ENCODE assay signal across 1 cellular context in the genomic region with DNA sequence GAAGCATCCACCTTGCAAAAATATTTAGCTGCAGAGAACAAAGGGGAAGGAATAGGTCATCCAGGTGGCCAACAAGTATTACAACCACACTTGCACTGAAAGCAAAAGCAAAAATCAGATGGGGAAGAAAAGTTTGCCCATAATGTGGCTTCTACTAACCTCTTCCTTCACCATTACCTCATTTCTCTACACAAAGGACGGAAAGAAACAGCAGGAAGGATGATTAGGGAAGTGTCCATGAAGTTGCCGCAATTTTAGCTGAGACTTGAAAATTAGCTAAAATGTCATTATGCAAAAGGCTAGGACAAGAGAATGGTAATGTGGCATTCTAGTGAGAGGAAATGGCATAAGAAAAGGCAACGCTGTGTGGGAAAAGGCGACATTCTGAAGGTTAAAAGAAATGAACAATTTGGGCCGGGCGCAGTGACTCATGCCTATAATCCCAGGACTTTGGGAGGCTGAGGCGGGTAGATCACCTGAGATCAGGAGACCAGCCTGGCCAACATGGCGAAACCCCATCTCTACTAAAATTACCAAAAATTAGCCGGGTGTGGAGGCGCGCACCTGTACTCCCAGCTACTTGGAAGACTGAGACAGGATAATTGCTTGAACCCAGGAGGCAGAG.
TF ChIP-seq lines count a peak whose summit lies in the region.

No MANE protein-coding gene starts in this region.

TF ChIP-seq in GM12878, 131 proteins besides CTCF, POLR2A, EP300 and RAD21 (continued from another document):
- TF ChIP-seq ETV6 (conservative IDR thresholded peaks at IDR 0.05 in 1 of 2, IDR thresholded peaks at IDR 0.05 in 1 of 2; ENCODE audit: borderline replicate concordance in 1 of 2, low read depth in 1 of 2) (peak in 1 of 2 experiments; percentile 88; a peak in 1 of 4 replicates), SUZ12 (IDR thresholded peaks at IDR 0.05; ENCODE audit: unreplicated experiment) (no peak), FOXM1 (IDR thresholded peaks at IDR 0.05; ENCODE audit: low read depth, low read length) (peak; percentile 35; the same call in 1 of the 2 replicates), MXI1 (IDR thresholded peaks at IDR 0.05; ENCODE audit: low read depth, low read length) (peak; percentile 53; the same call in 1 of the 2 replicates), NFIC (IDR thresholded peaks at IDR 0.05; ENCODE audit: low read depth, low read length) (peak; percentile 83), HDGF (IDR thresholded peaks at IDR 0.05) (peak; percentile 39; the same call in 1 of the 2 replicates), TCF12 (IDR thresholded peaks at IDR 0.05; ENCODE audit: low read depth, low read length) (0 out of 2 replicates have a peak, but pooled peaks have one; percentile 21), TCF3 (IDR thresholded peaks at IDR 0.05; ENCODE audit: borderline replicate concordance, insufficient read depth, low read depth, low read length) (0 out of 2 replicates have a peak, but pooled peaks have one; percentile 53), RCOR1 (conservative IDR thresholded peaks at IDR 0.05; ENCODE audit: low read depth, low read length) (0 out of 2 replicates have a peak, but pooled peaks have one; percentile 60), EED (IDR thresholded peaks at IDR 0.05; ENCODE audit: low read depth) (peak; percentile 97), CREB1 (IDR thresholded peaks at IDR 0.05; ENCODE audit: low read depth) (peak; percentile 59), RUNX3 (IDR thresholded peaks at IDR 0.05; ENCODE audit: low read length) (peak; percentile 94), NRF1 (conservative IDR thresholded peaks at IDR 0.05; ENCODE audit: low read depth, low read length) (no peak), RAD51 (IDR thresholded peaks at IDR 0.05) (no peak; the same call in 1 of the 2 replicates), SPI1 (IDR thresholded peaks at IDR 0.05; ENCODE audit: borderline replicate concordance, insufficient read depth, low read depth, low read length) (peak; percentile 75), ASH2L (IDR thresholded peaks at IDR 0.05; ENCODE audit: borderline replicate concordance, low read depth) (0 out of 2 replicates have a peak, but pooled peaks have one; percentile 71), GATAD2B (conservative IDR thresholded peaks at IDR 0.05; ENCODE audit: low read depth) (0 out of 2 replicates have a peak, but pooled peaks have one; percentile 39), ZBED1 (IDR thresholded peaks at IDR 0.05; ENCODE audit: borderline replicate concordance) (0 out of 2 replicates have a peak, but pooled peaks have one; percentile 66), IKZF1 (conservative IDR thresholded peaks at IDR 0.05) (peak; percentile 88), CBFB (IDR thresholded peaks at IDR 0.05; ENCODE audit: low read depth) (peak; percentile 60), NR2F1 (conservative IDR thresholded peaks at IDR 0.05) (peak; percentile 36; the same call in 1 of the 2 replicates), ATF7 (IDR thresholded peaks at IDR 0.05; ENCODE audit: low read depth) (peak; percentile 96)
- TF ChIP-seq, protein P1, sequence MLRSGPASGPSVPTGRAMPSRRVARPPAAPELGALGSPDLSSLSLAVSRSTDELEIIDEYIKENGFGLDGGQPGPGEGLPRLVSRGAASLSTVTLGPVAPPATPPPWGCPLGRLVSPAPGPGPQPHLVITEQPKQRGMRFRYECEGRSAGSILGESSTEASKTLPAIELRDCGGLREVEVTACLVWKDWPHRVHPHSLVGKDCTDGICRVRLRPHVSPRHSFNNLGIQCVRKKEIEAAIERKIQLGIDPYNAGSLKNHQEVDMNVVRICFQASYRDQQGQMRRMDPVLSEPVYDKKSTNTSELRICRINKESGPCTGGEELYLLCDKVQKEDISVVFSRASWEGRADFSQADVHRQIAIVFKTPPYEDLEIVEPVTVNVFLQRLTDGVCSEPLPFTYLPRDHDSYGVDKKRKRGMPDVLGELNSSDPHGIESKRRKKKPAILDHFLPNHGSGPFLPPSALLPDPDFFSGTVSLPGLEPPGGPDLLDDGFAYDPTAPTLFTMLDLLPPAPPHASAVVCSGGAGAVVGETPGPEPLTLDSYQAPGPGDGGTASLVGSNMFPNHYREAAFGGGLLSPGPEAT (IDR thresholded peaks at IDR 0.05; ENCODE audit: low read depth) = peak; percentile 58; the same call in 1 of the 2 replicates
- TF ChIP-seq, protein P2, sequence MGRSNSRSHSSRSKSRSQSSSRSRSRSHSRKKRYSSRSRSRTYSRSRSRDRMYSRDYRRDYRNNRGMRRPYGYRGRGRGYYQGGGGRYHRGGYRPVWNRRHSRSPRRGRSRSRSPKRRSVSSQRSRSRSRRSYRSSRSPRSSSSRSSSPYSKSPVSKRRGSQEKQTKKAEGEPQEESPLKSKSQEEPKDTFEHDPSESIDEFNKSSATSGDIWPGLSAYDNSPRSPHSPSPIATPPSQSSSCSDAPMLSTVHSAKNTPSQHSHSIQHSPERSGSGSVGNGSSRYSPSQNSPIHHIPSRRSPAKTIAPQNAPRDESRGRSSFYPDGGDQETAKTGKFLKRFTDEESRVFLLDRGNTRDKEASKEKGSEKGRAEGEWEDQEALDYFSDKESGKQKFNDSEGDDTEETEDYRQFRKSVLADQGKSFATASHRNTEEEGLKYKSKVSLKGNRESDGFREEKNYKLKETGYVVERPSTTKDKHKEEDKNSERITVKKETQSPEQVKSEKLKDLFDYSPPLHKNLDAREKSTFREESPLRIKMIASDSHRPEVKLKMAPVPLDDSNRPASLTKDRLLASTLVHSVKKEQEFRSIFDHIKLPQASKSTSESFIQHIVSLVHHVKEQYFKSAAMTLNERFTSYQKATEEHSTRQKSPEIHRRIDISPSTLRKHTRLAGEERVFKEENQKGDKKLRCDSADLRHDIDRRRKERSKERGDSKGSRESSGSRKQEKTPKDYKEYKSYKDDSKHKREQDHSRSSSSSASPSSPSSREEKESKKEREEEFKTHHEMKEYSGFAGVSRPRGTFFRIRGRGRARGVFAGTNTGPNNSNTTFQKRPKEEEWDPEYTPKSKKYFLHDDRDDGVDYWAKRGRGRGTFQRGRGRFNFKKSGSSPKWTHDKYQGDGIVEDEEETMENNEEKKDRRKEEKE (IDR thresholded peaks at IDR 0.05) = no peak
- TF ChIP-seq, protein P3, sequence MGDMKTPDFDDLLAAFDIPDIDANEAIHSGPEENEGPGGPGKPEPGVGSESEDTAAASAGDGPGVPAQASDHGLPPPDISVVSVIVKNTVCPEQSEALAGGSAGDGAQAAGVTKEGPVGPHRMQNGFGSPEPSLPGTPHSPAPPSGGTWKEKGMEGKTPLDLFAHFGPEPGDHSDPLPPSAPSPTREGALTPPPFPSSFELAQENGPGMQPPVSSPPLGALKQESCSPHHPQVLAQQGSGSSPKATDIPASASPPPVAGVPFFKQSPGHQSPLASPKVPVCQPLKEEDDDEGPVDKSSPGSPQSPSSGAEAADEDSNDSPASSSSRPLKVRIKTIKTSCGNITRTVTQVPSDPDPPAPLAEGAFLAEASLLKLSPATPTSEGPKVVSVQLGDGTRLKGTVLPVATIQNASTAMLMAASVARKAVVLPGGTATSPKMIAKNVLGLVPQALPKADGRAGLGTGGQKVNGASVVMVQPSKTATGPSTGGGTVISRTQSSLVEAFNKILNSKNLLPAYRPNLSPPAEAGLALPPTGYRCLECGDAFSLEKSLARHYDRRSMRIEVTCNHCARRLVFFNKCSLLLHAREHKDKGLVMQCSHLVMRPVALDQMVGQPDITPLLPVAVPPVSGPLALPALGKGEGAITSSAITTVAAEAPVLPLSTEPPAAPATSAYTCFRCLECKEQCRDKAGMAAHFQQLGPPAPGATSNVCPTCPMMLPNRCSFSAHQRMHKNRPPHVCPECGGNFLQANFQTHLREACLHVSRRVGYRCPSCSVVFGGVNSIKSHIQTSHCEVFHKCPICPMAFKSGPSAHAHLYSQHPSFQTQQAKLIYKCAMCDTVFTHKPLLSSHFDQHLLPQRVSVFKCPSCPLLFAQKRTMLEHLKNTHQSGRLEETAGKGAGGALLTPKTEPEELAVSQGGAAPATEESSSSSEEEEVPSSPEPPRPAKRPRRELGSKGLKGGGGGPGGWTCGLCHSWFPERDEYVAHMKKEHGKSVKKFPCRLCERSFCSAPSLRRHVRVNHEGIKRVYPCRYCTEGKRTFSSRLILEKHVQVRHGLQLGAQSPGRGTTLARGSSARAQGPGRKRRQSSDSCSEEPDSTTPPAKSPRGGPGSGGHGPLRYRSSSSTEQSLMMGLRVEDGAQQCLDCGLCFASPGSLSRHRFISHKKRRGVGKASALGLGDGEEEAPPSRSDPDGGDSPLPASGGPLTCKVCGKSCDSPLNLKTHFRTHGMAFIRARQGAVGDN (IDR thresholded peaks at IDR 0.05) = no peak
- TF ChIP-seq, protein P4, sequence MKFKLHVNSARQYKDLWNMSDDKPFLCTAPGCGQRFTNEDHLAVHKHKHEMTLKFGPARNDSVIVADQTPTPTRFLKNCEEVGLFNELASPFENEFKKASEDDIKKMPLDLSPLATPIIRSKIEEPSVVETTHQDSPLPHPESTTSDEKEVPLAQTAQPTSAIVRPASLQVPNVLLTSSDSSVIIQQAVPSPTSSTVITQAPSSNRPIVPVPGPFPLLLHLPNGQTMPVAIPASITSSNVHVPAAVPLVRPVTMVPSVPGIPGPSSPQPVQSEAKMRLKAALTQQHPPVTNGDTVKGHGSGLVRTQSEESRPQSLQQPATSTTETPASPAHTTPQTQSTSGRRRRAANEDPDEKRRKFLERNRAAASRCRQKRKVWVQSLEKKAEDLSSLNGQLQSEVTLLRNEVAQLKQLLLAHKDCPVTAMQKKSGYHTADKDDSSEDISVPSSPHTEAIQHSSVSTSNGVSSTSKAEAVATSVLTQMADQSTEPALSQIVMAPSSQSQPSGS (IDR thresholded peaks at IDR 0.05; ENCODE audit: low read length) = peak; percentile 86
- TF ChIP-seq, protein P5, sequence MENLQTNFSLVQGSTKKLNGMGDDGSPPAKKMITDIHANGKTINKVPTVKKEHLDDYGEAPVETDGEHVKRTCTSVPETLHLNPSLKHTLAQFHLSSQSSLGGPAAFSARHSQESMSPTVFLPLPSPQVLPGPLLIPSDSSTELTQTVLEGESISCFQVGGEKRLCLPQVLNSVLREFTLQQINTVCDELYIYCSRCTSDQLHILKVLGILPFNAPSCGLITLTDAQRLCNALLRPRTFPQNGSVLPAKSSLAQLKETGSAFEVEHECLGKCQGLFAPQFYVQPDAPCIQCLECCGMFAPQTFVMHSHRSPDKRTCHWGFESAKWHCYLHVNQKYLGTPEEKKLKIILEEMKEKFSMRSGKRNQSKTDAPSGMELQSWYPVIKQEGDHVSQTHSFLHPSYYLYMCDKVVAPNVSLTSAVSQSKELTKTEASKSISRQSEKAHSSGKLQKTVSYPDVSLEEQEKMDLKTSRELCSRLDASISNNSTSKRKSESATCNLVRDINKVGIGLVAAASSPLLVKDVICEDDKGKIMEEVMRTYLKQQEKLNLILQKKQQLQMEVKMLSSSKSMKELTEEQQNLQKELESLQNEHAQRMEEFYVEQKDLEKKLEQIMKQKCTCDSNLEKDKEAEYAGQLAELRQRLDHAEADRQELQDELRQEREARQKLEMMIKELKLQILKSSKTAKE (IDR thresholded peaks at IDR 0.05; ENCODE audit: low read depth, poor library complexity, severe bottlenecking) = peak; percentile 42
